8 cellular contexts compared by ENCODE assay signal in genomic region chr15:45521596-45522167, GRCh38. TPM values are rescaled to one million over a fixed set of nuclear protein-coding genes. Genes with fewer than 3 reads are reported as not detected.
DNase-seq lines count a peak whose midpoint lies in the region; TF ChIP-seq lines count a peak whose summit lies in the region.

No MANE protein-coding gene starts in this region.

- H3K36me3 ChIP-seq in hepatocyte (replicated peaks; ENCODE audit: insufficient read depth, low read depth) = no peaks in the 10 kb centered on the region

- peaks cover 13% of the 10 kb centered on the region for H3K4me1 ChIP-seq in hepatocyte (ENCODE audit: insufficient read depth)

- H3K27me3 Mint-ChIP-seq in activated naive CD4-positive, alpha-beta T cell treated with anti-CD3 and anti-CD28 coated beads, Interleukin-2, amount 50 U/mL, for 24 hours = no peaks in the 10 kb centered on the region
- H3K27me3 Mint-ChIP-seq in activated naive CD8-positive, alpha-beta T cell = no peaks in the 10 kb centered on the region

- H3K4me2 ChIP-seq in hepatocyte = peak overlapping the region; percentile 91

- TF ChIP-seq CTCF in hepatocyte (IDR thresholded peaks at IDR 0.05; ENCODE audit: poor library complexity) = no peak

- no peak for DNase-seq in activated naive CD4-positive, alpha-beta T cell (lab: John Stamatoyannopoulos, UW)
- peak; percentile 13 for DNase-seq in HuH-7.5 (ENCODE audit: low spot score)
- DNase-seq in hepatocyte (ENCODE audit: low spot score) = peak; percentile 65
- no peak for DNase-seq in stimulated activated CD4-positive, alpha-beta T cell treated with anti-CD3 and anti-CD28 coated beads, Interleukin-2, amount 100 ng/mL, for 48 hours
- DNase-seq in iPS-NIHi7 (ENCODE audit: extremely low spot score) = no peak

- no peaks in the 10 kb centered on the region for H3K9me2 ChIP-seq in hepatocyte (replicated peaks; ENCODE audit: insufficient read depth)

- 21% methylated on average over 15 of the region's 15 CpGs for WGBS in hepatocyte (ENCODE audit: low lambda C conversion rate, missing lambda C conversion rate)

- H3K27ac Mint-ChIP-seq in activated naive CD4-positive, alpha-beta T cell treated with anti-CD3 and anti-CD28 coated beads, Interleukin-2, amount 50 U/mL, for 24 hours = peak overlapping the region; percentile 47
- peak overlapping the region; percentile 72 for H3K27ac Mint-ChIP-seq in activated naive CD8-positive, alpha-beta T cell

- peak overlapping the region; percentile 87 for H3K4me3 Mint-ChIP-seq in activated naive CD4-positive, alpha-beta T cell treated with anti-CD3 and anti-CD28 coated beads, Interleukin-2, amount 50 U/mL, for 24 hours
- peak overlapping the region; percentile 96 for H3K4me3 Mint-ChIP-seq in activated naive CD8-positive, alpha-beta T cell

- H3K27me3 ChIP-seq in hepatocyte = peaks cover 14% of the 10 kb centered on the region

- peak overlapping the region; percentile 70 for H3K27ac ChIP-seq in hepatocyte
- peak overlapping the region in 19 of 21 experiments; percentile 23 to 92 (median 80) for H3K27ac ChIP-seq in skin epidermis

- H3K4me3 ChIP-seq in hepatocyte (peak overlapping the region; percentile 91), skin epidermis (peak overlapping the region; percentile 66 to 91 (median 82))

- H3K79me2 ChIP-seq in hepatocyte = peaks cover 6% of the 10 kb centered on the region

- H2AFZ ChIP-seq in hepatocyte = peak overlapping the region; percentile 37

- peaks cover 34% of the 10 kb centered on the region for H3K4me1 Mint-ChIP-seq in activated naive CD4-positive, alpha-beta T cell treated with anti-CD3 and anti-CD28 coated beads, Interleukin-2, amount 50 U/mL, for 24 hours
- H3K4me1 Mint-ChIP-seq in activated naive CD8-positive, alpha-beta T cell (ENCODE audit: low read depth) = peaks cover 24% of the 10 kb centered on the region

- H4K20me1 ChIP-seq in hepatocyte (ENCODE audit: insufficient read depth, poor library complexity, severe bottlenecking) = no peaks in the 10 kb centered on the region

- H3K36me3 Mint-ChIP-seq in activated naive CD4-positive, alpha-beta T cell treated with anti-CD3 and anti-CD28 coated beads, Interleukin-2, amount 50 U/mL, for 24 hours = peaks cover 4% of the 10 kb centered on the region
- H3K36me3 Mint-ChIP-seq in activated naive CD8-positive, alpha-beta T cell = peaks cover 2% of the 10 kb centered on the region

- H3K9me3 Mint-ChIP-seq in activated naive CD4-positive, alpha-beta T cell treated with anti-CD3 and anti-CD28 coated beads, Interleukin-2, amount 50 U/mL, for 24 hours = no peaks in the 10 kb centered on the region
- no peaks in the 10 kb centered on the region for H3K9me3 Mint-ChIP-seq in activated naive CD8-positive, alpha-beta T cell (ENCODE audit: low read depth)

- H3K9me3 ChIP-seq in hepatocyte (ENCODE audit: low read depth) = no peaks in the 10 kb centered on the region

RNA-seq across cellular contexts. Expression of gene SLC30A4, which starts 0.9 kb away (rescaled TPM):
- total RNA-seq in hepatocyte = 4.1 and 5.0 TPM in 2 replicates
- 2.7 and 2.9 TPM in 2 replicates for polyA plus RNA-seq in hepatocyte

Comparison
In these comparisons a context has a peak if more than half of its experiments do, and no peak if none do; other contexts are left out.
1. DNase-seq: peak in HuH-7.5 (single experiment) and hepatocyte (single experiment); none in activated naive CD4-positive, alpha-beta T cell (0 of 4), stimulated activated CD4-positive, alpha-beta T cell treated with anti-CD3 and anti-CD28 coated beads, Interleukin-2, amount 100 ng/mL, for 48 hours (0 of 2) and iPS-NIHi7 (single experiment).